1 cellular context compared by ENCODE assay signal in the genomic region with DNA sequence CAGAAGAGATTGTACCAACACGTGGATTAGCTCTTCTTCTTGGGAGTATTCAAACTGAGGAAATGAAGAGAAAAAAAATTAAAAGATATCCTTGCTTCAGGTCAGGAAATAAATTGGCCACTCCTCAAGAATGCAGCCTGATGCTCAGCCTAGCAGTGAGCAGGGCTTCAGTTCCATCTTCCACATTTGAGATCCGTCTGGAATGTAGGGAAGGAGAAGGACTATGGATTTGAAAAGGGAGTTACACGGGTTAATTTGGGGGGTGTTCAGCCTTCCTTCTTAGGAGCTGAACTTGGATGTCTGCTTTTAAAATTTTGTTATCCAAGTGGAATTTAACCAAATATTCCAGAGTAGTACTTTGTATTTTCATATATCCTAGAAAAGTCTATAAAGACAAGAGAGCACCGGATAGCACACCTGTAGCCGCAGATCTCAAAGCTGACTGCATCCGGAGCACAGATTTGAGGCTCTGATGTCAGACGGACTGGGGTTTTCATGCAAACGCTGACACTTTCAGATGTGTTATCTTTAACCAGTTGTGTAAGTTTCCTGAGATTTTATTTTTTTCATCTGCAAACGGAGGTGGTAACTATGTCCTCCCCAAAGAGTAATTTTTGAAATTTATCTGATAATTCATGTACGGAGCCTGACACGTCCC.
TF ChIP-seq lines count a peak whose summit lies in the region.

No MANE protein-coding gene starts in this region.

TF ChIP-seq in IMR-90, 13 proteins besides CTCF, POLR2A, EP300 and RAD21 (continued from another document):
- TF ChIP-seq, protein P1, sequence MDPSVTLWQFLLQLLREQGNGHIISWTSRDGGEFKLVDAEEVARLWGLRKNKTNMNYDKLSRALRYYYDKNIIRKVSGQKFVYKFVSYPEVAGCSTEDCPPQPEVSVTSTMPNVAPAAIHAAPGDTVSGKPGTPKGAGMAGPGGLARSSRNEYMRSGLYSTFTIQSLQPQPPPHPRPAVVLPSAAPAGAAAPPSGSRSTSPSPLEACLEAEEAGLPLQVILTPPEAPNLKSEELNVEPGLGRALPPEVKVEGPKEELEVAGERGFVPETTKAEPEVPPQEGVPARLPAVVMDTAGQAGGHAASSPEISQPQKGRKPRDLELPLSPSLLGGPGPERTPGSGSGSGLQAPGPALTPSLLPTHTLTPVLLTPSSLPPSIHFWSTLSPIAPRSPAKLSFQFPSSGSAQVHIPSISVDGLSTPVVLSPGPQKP (IDR thresholded peaks at IDR 0.05; ENCODE audit: borderline replicate concordance, low read depth, low read length), result no peak
